11 cellular contexts compared by ENCODE assay signal in the genomic region with DNA sequence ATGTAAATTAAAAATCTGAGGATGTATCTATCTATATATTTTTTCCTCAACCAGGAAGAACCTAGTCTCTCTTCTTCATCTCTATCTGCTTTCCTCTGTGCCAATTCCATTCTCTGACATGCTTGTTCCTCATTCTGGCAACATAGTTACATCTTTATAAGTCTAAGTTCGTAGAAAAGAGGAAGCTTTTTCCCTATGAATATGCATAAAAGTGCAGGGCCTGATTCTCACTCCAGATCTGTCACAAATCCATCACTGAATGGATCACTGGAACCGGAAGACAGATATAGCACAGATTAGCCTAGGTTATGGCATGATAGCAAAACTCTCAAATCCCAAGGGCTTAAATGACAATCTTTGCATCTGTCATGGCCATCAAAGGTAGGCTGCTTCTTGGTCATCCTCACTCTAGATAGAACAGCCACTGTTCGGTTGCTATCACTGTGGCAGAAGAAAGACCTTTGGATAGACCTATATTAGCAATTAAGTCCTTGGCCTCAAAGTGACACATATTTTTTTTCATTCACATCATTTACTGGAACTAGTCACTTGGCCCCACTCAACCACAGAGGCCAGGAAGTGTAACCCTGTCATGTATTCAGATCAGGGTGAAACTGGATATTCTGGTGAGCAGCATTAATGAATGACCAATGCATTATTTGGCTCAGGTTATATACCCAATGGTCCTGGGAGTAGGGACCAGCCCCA. TPM values are rescaled to one million over a fixed set of nuclear protein-coding genes. Genes with fewer than 3 reads are reported as not detected.
A peak's percentile ranks its signal among the peaks of the same experiment; 100 is the strongest.
DNase-seq lines count a peak whose midpoint lies in the region; ATAC-seq, FAIRE-seq and TF ChIP-seq lines count a peak whose summit lies in the region.
"Had no signal": no experiment of that assay in that cellular context is flagged by ENCODE, and none has a peak within 500 bp of the region (broad histone marks: within the 10 kb centered on the region; RNA-seq: fewer than 3 reads in every experiment).

No MANE protein-coding gene starts in this region.

- intact Hi-C loops in left ventricle myocardium inferior (cut with micrococcal nuclease) = no loop called here

- H3K9me3 ChIP-seq in left ventricle myocardium inferior (replicated peaks) (no peaks in the 10 kb centered on the region), HAP-1 (no peaks in the 10 kb centered on the region)

- TF ChIP-seq CTCF in left ventricle myocardium inferior (IDR thresholded peaks at IDR 0.05; ENCODE audit: borderline replicate concordance) = no peak

- H3K27me3 ChIP-seq in left ventricle myocardium inferior (ENCODE audit: low read depth) = no peaks in the 10 kb centered on the region
- H3K27me3 ChIP-seq in HAP-1 (ENCODE audit: low read depth) = no peaks in the 10 kb centered on the region

- CTCF ChIA-PET in activated CD8-positive, alpha-beta T cell treated with anti-CD3 and anti-CD28 coated beads, Interleukin-2, amount 10 ng/mL, durations not matched to agents 7 days and 5 days (lab: Charles Lee) = no interaction called here

- H3K36me3 Mint-ChIP-seq in activated CD8-positive, alpha-beta T cell treated with anti-CD3 and anti-CD28 coated beads, Interleukin-2, amount 10 ng/mL, durations not matched to agents 7 days and 5 days (ENCODE audit: low read depth) = peaks cover 11% of the 10 kb centered on the region

- in situ Hi-C loops in HAP-1 (cut with MboI; ENCODE audit: low sequenced_read_pairs) = no loop called here

- H3K27ac ChIP-seq in left ventricle myocardium inferior (replicated peaks) = no peak overlapping the region

- no peaks in the 10 kb centered on the region for H3K27me3 Mint-ChIP-seq in activated CD8-positive, alpha-beta T cell treated with anti-CD3 and anti-CD28 coated beads, Interleukin-2, amount 10 ng/mL, durations not matched to agents 7 days and 5 days (ENCODE audit: low read depth)

- H3K27ac Mint-ChIP-seq in activated CD8-positive, alpha-beta T cell treated with anti-CD3 and anti-CD28 coated beads, Interleukin-2, amount 10 ng/mL, durations not matched to agents 7 days and 5 days = no peak overlapping the region

- no peaks in the 10 kb centered on the region for H3K9me3 Mint-ChIP-seq in activated CD8-positive, alpha-beta T cell treated with anti-CD3 and anti-CD28 coated beads, Interleukin-2, amount 10 ng/mL, durations not matched to agents 7 days and 5 days (ENCODE audit: insufficient read depth)

- POLR2A ChIA-PET in activated CD8-positive, alpha-beta T cell treated with anti-CD3 and anti-CD28 coated beads, Interleukin-2, amount 10 ng/mL, durations not matched to agents 7 days and 5 days (lab: Charles Lee) = no interaction called here

- H3K4me1 ChIP-seq in left ventricle myocardium inferior (no peaks in the 10 kb centered on the region), HAP-1 (no peaks in the 10 kb centered on the region)

- DNase-seq in GM18507 (ENCODE audit: extremely low spot score, insufficient read length, low read depth) (no peak), OCI-M2 (lab: John Stamatoyannopoulos, UW; ENCODE audit: unreplicated experiment) (no peak), ureter (ENCODE audit: low spot score) (no peak), left ventricle myocardium inferior (no peak), HAP-1 (ENCODE audit: low spot score in 2 of 2) (no peak)
- DNase-seq in activated CD8-positive, alpha-beta T cell treated with anti-CD3 and anti-CD28 coated beads, Interleukin-2, amount 10 ng/mL, durations not matched to agents 7 days and 5 days = no peak
- DNase-seq: amygdala; stimulated activated CD4-positive, alpha-beta T cell treated with anti-CD3 and anti-CD28 coated beads, Interleukin-2, amount 100 ng/mL, for 48 hours had no signal

- no peaks in the 10 kb centered on the region for H3K36me3 ChIP-seq in left ventricle myocardium inferior
- H3K36me3 ChIP-seq in HAP-1 (replicated peaks) = no peaks in the 10 kb centered on the region

- no peak overlapping the region for H3K4me3 Mint-ChIP-seq in activated CD8-positive, alpha-beta T cell treated with anti-CD3 and anti-CD28 coated beads, Interleukin-2, amount 10 ng/mL, durations not matched to agents 7 days and 5 days

- H3K4me3 ChIP-seq in left ventricle myocardium inferior (no peak overlapping the region), HAP-1 (no peak overlapping the region)

- ATAC-seq in GM21447 (IDR thresholded peaks at IDR 0.05; ENCODE audit: unreplicated experiment) (peak; percentile 92), HG03342 (IDR thresholded peaks at IDR 0.05; ENCODE audit: unreplicated experiment) (peak; percentile 87)
- peak; percentile 42 for ATAC-seq in activated CD8-positive, alpha-beta T cell treated with anti-CD3 and anti-CD28 coated beads, Interleukin-2, amount 10 ng/mL, durations not matched to agents 7 days and 5 days
- ATAC-seq: HCT116 had no signal

- peaks cover 17% of the 10 kb centered on the region for H3K4me1 Mint-ChIP-seq in activated CD8-positive, alpha-beta T cell treated with anti-CD3 and anti-CD28 coated beads, Interleukin-2, amount 10 ng/mL, durations not matched to agents 7 days and 5 days (ENCODE audit: low read depth)

- peak; percentile 95 for FAIRE-seq in GM18507 (lab: Jason Lieb, UNC)

RNA-seq across cellular contexts. Expression of gene DTHD1, which starts 22.2 kb away (rescaled TPM):
- under 1 TPM; 0.26 TPM for total RNA-seq in activated CD8-positive, alpha-beta T cell treated with anti-CD3 and anti-CD28 coated beads, Interleukin-2, amount 10 ng/mL, durations not matched to agents 7 days and 5 days
- total RNA-seq in ureter (1.1 TPM), left ventricle myocardium inferior (not detected)

RNA-seq across cellular contexts. Expression of gene ARAP2, which starts 59.3 kb away (rescaled TPM):
- 10 to 100 TPM; 34.7 to 35.5 TPM for total RNA-seq in activated CD8-positive, alpha-beta T cell treated with anti-CD3 and anti-CD28 coated beads, Interleukin-2, amount 10 ng/mL, durations not matched to agents 7 days and 5 days
- total RNA-seq in ureter (45.7 TPM), left ventricle myocardium inferior (2.9 TPM)

Comparison
In these comparisons a context has a peak if more than half of its experiments do, and no peak if none do; other contexts are left out.
1. ATAC-seq: peak in every context shown above with its lines; median percentile 92 in GM21447; 87 in HG03342; 42 in activated CD8-positive, alpha-beta T cell treated with anti-CD3 and anti-CD28 coated beads, Interleukin-2, amount 10 ng/mL, durations not matched to agents 7 days and 5 days.